ENCODE assay signal across 9 cellular contexts in genomic region chr1:6385673-6386191, GRCh38. TPM values are rescaled to one million over a fixed set of nuclear protein-coding genes. Genes with fewer than 3 reads are reported as not detected.
DNase-seq lines count a peak whose midpoint lies in the region; ATAC-seq and TF ChIP-seq lines count a peak whose summit lies in the region.
"Had no signal": no experiment of that assay in that cellular context is flagged by ENCODE, and none has a peak within 500 bp of the region (broad histone marks: within the 10 kb centered on the region; RNA-seq: fewer than 3 reads in every experiment).

No MANE protein-coding gene starts in this region.

- no peak for TF ChIP-seq POLR2A in Peyer's patch (IDR thresholded peaks at IDR 0.05)

- no peak for TF ChIP-seq CTCF in fibroblast of the aortic adventitia (IDR thresholded peaks at IDR 0.05; ENCODE audit: insufficient read depth, low read length)
- no peak for TF ChIP-seq CTCF in omental fat pad (IDR thresholded peaks at IDR 0.05)
- no peak for TF ChIP-seq CTCF in Peyer's patch (IDR thresholded peaks at IDR 0.05)

- H3K27ac ChIP-seq in Peyer's patch = peak overlapping the region in 1 of 4 donors; percentile 24

- no peaks in the 10 kb centered on the region for H3K4me1 ChIP-seq in Peyer's patch

- no peaks in the 10 kb centered on the region for H3K27me3 ChIP-seq in Peyer's patch

- no peaks in the 10 kb centered on the region for H3K36me3 ChIP-seq in Peyer's patch

- ATAC-seq in omental fat pad (ENCODE audit: low FRiP score) (peak; percentile 55), GM18520 (IDR thresholded peaks at IDR 0.05; ENCODE audit: unreplicated experiment) (no peak), HG03280 (IDR thresholded peaks at IDR 0.05; ENCODE audit: unreplicated experiment) (no peak)

- DNase-seq in ELR (ENCODE audit: low read depth) = peak; percentile 84
- DNase-seq in RPMI7951 (ENCODE audit: low read depth) = peak; percentile 88
- peak; percentile 72 for DNase-seq in fibroblast of the aortic adventitia (ENCODE audit: low read depth)
- no peak for DNase-seq in omental fat pad (ENCODE audit: low spot score)
- DNase-seq in T-helper 9 cell = no peak
- no peak for DNase-seq in Peyer's patch
- DNase-seq: activated naive CD8-positive, alpha-beta T cell treated with anti-CD3 and anti-CD28 coated beads, Interleukin-2, amount 10 ng/mL, durations not matched to agents 7 days and 5 days had no signal

- no peaks in the 10 kb centered on the region for H3K9me3 ChIP-seq in Peyer's patch

- peak overlapping the region; percentile 51 for H3K4me3 ChIP-seq in fibroblast of the aortic adventitia (ENCODE audit: low read depth, low read length)
- no peak overlapping the region for H3K4me3 ChIP-seq in Peyer's patch

RNA-seq across cellular contexts. Expression of gene ACOT7, which starts 7.8 kb away (rescaled TPM):
- total RNA-seq in RPMI7951 (2014; rRNA removed; shearing (Covaris generic)) = 142 and 174 TPM in 2 replicates
- total RNA-seq in fibroblast of the aortic adventitia (ENCODE audit: low replicate concordance) (4.8 and 16.0 TPM in 2 replicates), omental fat pad (10 to 100 TPM in 2 of 4 donors, 1 to 10 TPM in 2; 7.4 to 16.7 (median 9.2) TPM), Peyer's patch (10 to 100 TPM; 38.4 to 93.2 (median 67.1) TPM)

RNA-seq across cellular contexts. Expression of gene HES2, which starts 34.0 kb away (rescaled TPM):
- under 0.01 and 0.10 TPM in 2 replicates for total RNA-seq in RPMI7951 (2014; rRNA removed; shearing (Covaris generic))
- total RNA-seq in fibroblast of the aortic adventitia (ENCODE audit: low replicate concordance) = 0.09 and 0.65 TPM in 2 replicates
- total RNA-seq in omental fat pad = under 1 TPM in 1 of 4 donors, not detected in 3; 0.12 TPM
- total RNA-seq in Peyer's patch = 10 to 100 TPM in 1 of 4 donors, 1 to 10 TPM in 3; 2.5 to 15.9 (median 5.2) TPM

RNA-seq across cellular contexts. Expression of gene ESPN, which starts 38.8 kb away (rescaled TPM):
- 0.10 TPM in 1 of 2 replicates, not detected in the other for total RNA-seq in RPMI7951 (2014; rRNA removed; shearing (Covaris generic))
- total RNA-seq in fibroblast of the aortic adventitia (ENCODE audit: low replicate concordance) = not detected in 2 replicates
- under 1 TPM in 1 of 4 donors, not detected in 3; 0.12 TPM for total RNA-seq in omental fat pad
- 100 to 1,000 TPM in 3 of 4 donors, 10 to 100 TPM in 1; 17.3 to 390 (median 306) TPM for total RNA-seq in Peyer's patch

Comparison
In these comparisons a context has a peak if more than half of its experiments do, and no peak if none do; other contexts are left out.
1. DNase-seq: peak in ELR (single experiment), RPMI7951 (single experiment) and fibroblast of the aortic adventitia (single experiment); none in omental fat pad (single experiment), T-helper 9 cell (single experiment) and Peyer's patch (0 of 3).
2. RNA of gene ESPN, which starts 38.8 kb away (total RNA-seq): 17.3 to 390 TPM in Peyer's patch; 0.10 TPM in RPMI7951, not detected in fibroblast of the aortic adventitia and 0.12 TPM in omental fat pad; every median in the first group is over 10 times any median in the second.